ENCODE assay signal across 1 cellular context in genomic region chr12:123227581-123228258, GRCh38.
TF ChIP-seq lines count a peak whose summit lies in the region.

No MANE protein-coding gene starts in this region.

TF ChIP-seq in endothelial cell of umbilical vein, 7 proteins besides CTCF, POLR2A, EP300 and RAD21 (continued from another document):
- no peak for TF ChIP-seq MAX (IDR thresholded peaks at IDR 0.05; ENCODE audit: insufficient read depth, insufficient read length)
- no peak for TF ChIP-seq EZH2 (IDR thresholded peaks at IDR 0.05; ENCODE audit: borderline replicate concordance, low read depth, low read length, severe bottlenecking)
